ENCODE assay signal across 11 cellular contexts in the genomic region with DNA sequence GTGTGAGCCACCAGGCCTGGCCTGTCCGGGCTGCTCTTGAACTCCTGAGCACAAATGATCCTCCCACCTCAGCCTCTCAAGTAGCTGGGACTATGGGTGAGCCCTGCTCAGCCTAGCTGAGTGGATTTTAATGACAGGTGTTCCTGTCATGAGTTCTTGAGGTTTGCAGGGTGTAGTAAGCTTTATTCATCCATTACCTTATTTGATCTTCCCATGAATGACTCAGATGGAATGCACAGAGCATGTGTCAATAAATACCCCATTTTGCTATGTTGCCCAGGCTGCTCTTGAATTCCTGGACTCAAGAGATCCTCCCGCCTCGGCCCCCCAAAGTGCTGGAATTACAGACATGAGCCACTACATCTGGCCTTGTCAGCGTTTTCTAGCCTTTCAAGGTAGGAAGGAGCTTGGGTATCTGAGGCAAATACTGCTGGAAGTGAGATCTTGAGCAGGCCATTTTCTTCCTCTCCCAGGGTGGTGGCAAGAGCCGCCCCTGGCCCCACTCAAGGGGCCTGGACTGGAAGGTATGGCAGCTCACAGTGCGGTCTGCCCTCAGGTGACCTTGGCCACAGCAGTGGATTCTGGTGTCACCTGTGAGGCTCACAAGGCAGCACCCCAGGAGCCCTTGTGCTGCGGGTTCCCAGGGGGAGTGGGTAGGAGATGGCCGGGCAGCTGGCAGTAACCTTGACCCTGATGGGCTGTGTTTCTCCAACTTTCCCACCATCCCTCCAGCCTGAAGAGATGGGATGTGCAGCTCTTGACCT. TPM values are rescaled to one million over a fixed set of nuclear protein-coding genes. Genes with fewer than 3 reads are reported as not detected.
DNase-seq lines count a peak whose midpoint lies in the region; ATAC-seq and TF ChIP-seq lines count a peak whose summit lies in the region.
"Had no signal": no experiment of that assay in that cellular context is flagged by ENCODE, and none has a peak within 500 bp of the region (broad histone marks: within the 10 kb centered on the region; RNA-seq: fewer than 3 reads in every experiment).

No MANE protein-coding gene starts in this region.

- H3K4me3 ChIP-seq in Caco-2 (ENCODE audit: low read depth, low read length) (no peak overlapping the region), Peyer's patch (no peak overlapping the region)

- peak; percentile 51 for DNase-seq in activated CD4-positive, alpha-beta T cell treated with anti-CD3 and anti-CD28 coated beads for 36 hours
- no peak for DNase-seq in activated CD4-positive, alpha-beta T cell treated with anti-CD3 and anti-CD28 coated beads, Interleukin-2, amount 50 U/mL, for 4 hours
- DNase-seq in M059J (ENCODE audit: low read depth) (peak; percentile 82), astrocyte of the hippocampus (ENCODE audit: low read depth, low spot score) (peak; percentile 72), omental fat pad (ENCODE audit: low spot score) (no peak), Caco-2 (no peak), endothelial cell (ENCODE audit: low spot score) (no peak), Peyer's patch (no peak)
- DNase-seq: activated naive CD4-positive, alpha-beta T cell treated with Interleukin-2 at 50 U/mL for 16 hours; NCI-H2081 had no signal

- ATAC-seq in activated CD4-positive, alpha-beta T cell treated with anti-CD3 and anti-CD28 coated beads for 36 hours: peak; percentile 82
- peak; percentile 69 for ATAC-seq in omental fat pad (ENCODE audit: low FRiP score)
- ATAC-seq: left lobe of liver had no signal

- CTCF ChIA-PET in activated CD4-positive, alpha-beta T cell treated with anti-CD3 and anti-CD28 coated beads for 36 hours (lab: Charles Lee): interaction anchor here (0.6 to 1.7 kb wide), 9 partner anchors 10 to 50 kb away, joined by 3 to 4 read pairs (median 3); no protein-coding TSS in a partner anchor
- CTCF ChIA-PET in Caco-2 (lab: Charles Lee): no interaction called here

- TF ChIP-seq CTCF in omental fat pad (IDR thresholded peaks at IDR 0.05): no peak
- no peak for TF ChIP-seq CTCF in Caco-2 (IDR thresholded peaks at IDR 0.05; ENCODE audit: insufficient read depth in 1 of 2, low read depth in 1 of 2, low read length in 1 of 2, severe bottlenecking in 1 of 2, unreplicated experiment in 1 of 2)
- no peak for TF ChIP-seq CTCF in endothelial cell (IDR thresholded peaks at IDR 0.05; ENCODE audit: unreplicated experiment)
- TF ChIP-seq CTCF in Peyer's patch (IDR thresholded peaks at IDR 0.05): no peak

- peaks cover 58% of the 10 kb centered on the region for H3K36me3 Mint-ChIP-seq in activated CD4-positive, alpha-beta T cell treated with anti-CD3 and anti-CD28 coated beads for 36 hours (ENCODE audit: low read depth)
- H3K36me3 Mint-ChIP-seq in Caco-2 (ENCODE audit: insufficient read depth, unreplicated experiment): peaks cover 6% of the 10 kb centered on the region
- no peaks in the 10 kb centered on the region for H3K36me3 Mint-ChIP-seq in endothelial cell (ENCODE audit: low read depth, unreplicated experiment)

- H3K9me3 ChIP-seq in Caco-2 (no peaks in the 10 kb centered on the region), Peyer's patch (no peaks in the 10 kb centered on the region)

- H3K27me3 Mint-ChIP-seq in activated CD4-positive, alpha-beta T cell treated with anti-CD3 and anti-CD28 coated beads for 36 hours: no peaks in the 10 kb centered on the region
- H3K27me3 Mint-ChIP-seq in Caco-2 (ENCODE audit: insufficient read depth, unreplicated experiment) (no peaks in the 10 kb centered on the region), endothelial cell (ENCODE audit: unreplicated experiment) (no peaks in the 10 kb centered on the region)

- no peak overlapping the region for H3K4me3 Mint-ChIP-seq in activated CD4-positive, alpha-beta T cell treated with anti-CD3 and anti-CD28 coated beads for 36 hours
- H3K4me3 Mint-ChIP-seq in Caco-2 (ENCODE audit: unreplicated experiment): no peak overlapping the region
- no peak overlapping the region for H3K4me3 Mint-ChIP-seq in endothelial cell (ENCODE audit: unreplicated experiment)

- peak overlapping the region; percentile 86 for H3K27ac Mint-ChIP-seq in activated CD4-positive, alpha-beta T cell treated with anti-CD3 and anti-CD28 coated beads for 36 hours
- H3K27ac Mint-ChIP-seq in Caco-2 (ENCODE audit: unreplicated experiment): no peak overlapping the region
- no peak overlapping the region for H3K27ac Mint-ChIP-seq in endothelial cell (ENCODE audit: unreplicated experiment)

- H3K4me1 Mint-ChIP-seq in activated CD4-positive, alpha-beta T cell treated with anti-CD3 and anti-CD28 coated beads for 36 hours: peaks cover 75% of the 10 kb centered on the region
- no peaks in the 10 kb centered on the region for H3K4me1 Mint-ChIP-seq in Caco-2 (ENCODE audit: low read depth, unreplicated experiment)
- H3K4me1 Mint-ChIP-seq in endothelial cell (ENCODE audit: unreplicated experiment): no peaks in the 10 kb centered on the region

- BruUV-seq in Caco-2 (replicated peaks; lab: Mats Ljungman, UMichigan): no TSS peak

- intact Hi-C loops in activated CD4-positive, alpha-beta T cell treated with anti-CD3 and anti-CD28 coated beads for 36 hours (cut with DNase I, micrococcal nuclease): loop anchor here in 1 of 2 experiments (1.0 to 5.0 kb wide), 4 partner anchors 15 to 46 kb away; no protein-coding TSS in a partner anchor
- intact Hi-C loops in Caco-2 (cut with micrococcal nuclease; ENCODE audit: unreplicated experiment): no loop called here

- H3K27me3 ChIP-seq in Caco-2 (replicated peaks; ENCODE audit: control insufficient read depth, insufficient read depth, low read length) (no peaks in the 10 kb centered on the region), Peyer's patch (no peaks in the 10 kb centered on the region)

- H3K27ac ChIP-seq in Peyer's patch: no peak overlapping the region

- no peaks in the 10 kb centered on the region for H3K9me3 Mint-ChIP-seq in activated CD4-positive, alpha-beta T cell treated with anti-CD3 and anti-CD28 coated beads for 36 hours (ENCODE audit: low read depth)
- H3K9me3 Mint-ChIP-seq in Caco-2 (ENCODE audit: unreplicated experiment) (no peaks in the 10 kb centered on the region), endothelial cell (ENCODE audit: unreplicated experiment) (no peaks in the 10 kb centered on the region)

- H3K36me3 ChIP-seq in Caco-2 (ENCODE audit: control insufficient read depth, insufficient read depth, low read length) (no peaks in the 10 kb centered on the region), Peyer's patch (no peaks in the 10 kb centered on the region)

- no peak for TF ChIP-seq POLR2A in Peyer's patch (IDR thresholded peaks at IDR 0.05)

- POLR2A ChIA-PET in activated CD4-positive, alpha-beta T cell treated with anti-CD3 and anti-CD28 coated beads for 36 hours (lab: Charles Lee): interaction anchor here (0.9 to 1.3 kb wide), 4 partner anchors 15 to 45 kb away, joined by 4 to 7 read pairs (median 5); no protein-coding TSS in a partner anchor
- POLR2A ChIA-PET in Caco-2 (lab: Charles Lee): no interaction called here

- H3K4me1 ChIP-seq in Caco-2 (no peaks in the 10 kb centered on the region), Peyer's patch (no peaks in the 10 kb centered on the region)

RNA-seq across cellular contexts. Expression of a gene that starts 20.0 kb away (rescaled TPM):
- total RNA-seq in activated CD4-positive, alpha-beta T cell treated with anti-CD3 and anti-CD28 coated beads for 36 hours: 100 to 1,000 TPM in 1 of 2 experiments, 10 to 100 TPM in 1; 96.4 to 114 TPM
- total RNA-seq in M059J (2014; rRNA removed; shearing (Covaris generic)): 5.4 and 8.5 TPM in 2 replicates
- total RNA-seq in omental fat pad (10 to 100 TPM; 16.5 to 23.0 (median 18.2) TPM), Caco-2 (2022) (0.46 and 0.77 TPM in 2 replicates), endothelial cell (ENCODE audit: unreplicated experiment) (30.3 TPM), Peyer's patch (10 to 100 TPM in 2 of 4 donors, 1 to 10 TPM in 2; 2.8 to 34.7 (median 7.6) TPM)

Comparison
In these comparisons a context has a peak if more than half of its experiments do, and no peak if none do; other contexts are left out.
1. DNase-seq: peak in activated CD4-positive, alpha-beta T cell treated with anti-CD3 and anti-CD28 coated beads for 36 hours (single experiment), M059J (single experiment) and astrocyte of the hippocampus (single experiment); none in activated CD4-positive, alpha-beta T cell treated with anti-CD3 and anti-CD28 coated beads, Interleukin-2, amount 50 U/mL, for 4 hours (0 of 2), omental fat pad (single experiment), Caco-2 (0 of 2), endothelial cell (single experiment) and Peyer's patch (0 of 3).